Comparison of ENCODE assay signal across 8 cellular contexts in the genomic region with DNA sequence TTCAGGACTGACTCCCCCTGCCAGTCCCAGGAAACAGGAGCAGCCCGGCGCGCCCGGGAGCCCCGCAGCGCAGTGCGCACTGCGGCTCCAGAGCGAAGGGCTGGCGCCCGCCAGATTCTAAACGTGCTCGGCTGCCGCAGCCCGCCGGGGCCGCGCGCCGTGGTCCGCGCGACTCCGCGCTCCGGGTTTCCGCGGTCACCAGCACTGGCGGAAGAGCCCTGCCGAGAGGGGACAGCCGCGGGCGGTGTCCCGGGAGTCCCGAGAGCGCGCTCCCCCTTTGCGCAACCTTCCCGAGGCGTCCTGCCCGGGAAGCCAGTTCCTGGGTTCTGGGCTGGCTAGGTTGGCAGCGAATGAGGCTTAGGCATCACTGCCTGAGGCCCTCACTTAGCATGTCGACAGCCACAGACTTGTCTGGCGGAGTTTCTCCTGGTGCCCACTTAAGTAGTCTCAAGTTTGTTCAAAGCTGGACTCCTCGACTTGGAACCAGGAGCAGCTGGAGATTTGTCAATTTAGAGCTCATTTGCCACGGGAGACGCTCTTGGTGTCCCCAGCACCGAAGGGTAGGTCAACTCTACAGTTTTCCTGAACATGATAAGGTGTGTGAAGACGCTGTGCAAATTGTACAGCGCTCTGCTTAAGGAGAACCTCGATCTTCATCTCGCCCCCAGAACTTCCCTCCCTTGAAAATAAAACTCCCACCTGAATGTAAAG. TPM values are rescaled to one million over a fixed set of nuclear protein-coding genes. Genes with fewer than 3 reads are reported as not detected.
DNase-seq lines count a peak whose midpoint lies in the region; ATAC-seq lines count a peak whose summit lies in the region.

No MANE protein-coding gene starts in this region.

- intact Hi-C loops in Right ventricle myocardium superior (cut with DNase I): no loop called here
- intact Hi-C loops in posterior cingulate gyrus (cut with DNase I): no loop called here

- peak; percentile 47 for DNase-seq in activated CD8-positive, alpha-beta memory T cell treated with anti-CD3 and anti-CD28 coated beads, Interleukin-2, amount 50 U/mL, for 48 hours
- no peak for DNase-seq in activated CD8-positive, alpha-beta memory T cell treated with anti-CD3 and anti-CD28 coated beads, Interleukin-2, amount 50 U/mL, for 4 hours
- DNase-seq in HK-2 (ENCODE audit: unreplicated experiment): peak; percentile 6
- DNase-seq in T1000 (lab: John Stamatoyannopoulos, UW): peak; percentile 47
- peak; percentile 79 for DNase-seq in Right ventricle myocardium superior
- DNase-seq in posterior cingulate gyrus: peak in 9 of 10 donors; percentile 30 to 94 (median 51)
- DNase-seq in activated naive CD4-positive, alpha-beta T cell (lab: John Stamatoyannopoulos, UW): no peak

- ATAC-seq in Right ventricle myocardium superior (ENCODE audit: poor library complexity) (peak; percentile 89), GM18873 (IDR thresholded peaks at IDR 0.05; ENCODE audit: low FRiP score, unreplicated experiment) (no peak)

RNA-seq across cellular contexts. Expression of a gene that starts 1.5 kb away (rescaled TPM):
- total RNA-seq in Right ventricle myocardium superior: 10.4 TPM

RNA-seq across cellular contexts. Expression of a gene that starts 20.8 kb away (rescaled TPM):
- total RNA-seq in Right ventricle myocardium superior: 0.16 TPM

Comparison
In these comparisons a context has a peak if more than half of its experiments do, and no peak if none do; other contexts are left out.
1. DNase-seq: peak in activated CD8-positive, alpha-beta memory T cell treated with anti-CD3 and anti-CD28 coated beads, Interleukin-2, amount 50 U/mL, for 48 hours (single experiment), HK-2 (single experiment), T1000 (single experiment), Right ventricle myocardium superior (single experiment) and posterior cingulate gyrus (9 of 10); none in activated CD8-positive, alpha-beta memory T cell treated with anti-CD3 and anti-CD28 coated beads, Interleukin-2, amount 50 U/mL, for 4 hours (single experiment) and activated naive CD4-positive, alpha-beta T cell (0 of 4).